In genomic region chr1:98556521-98557158, GRCh38 we compare ENCODE assay signal across 9 cellular contexts.
A peak's percentile ranks its signal among the peaks of the same experiment; 100 is the strongest.
DNase-seq lines count a peak whose midpoint lies in the region; ATAC-seq and TF ChIP-seq lines count a peak whose summit lies in the region.
"Had no signal": no experiment of that assay in that cellular context is flagged by ENCODE, and none has a peak within 500 bp of the region (broad histone marks: within the 10 kb centered on the region; RNA-seq: fewer than 3 reads in every experiment).

No MANE protein-coding gene starts in this region.

- H3K4me3 ChIP-seq in Jurkat, Clone E6-1 (ENCODE audit: low read length) = no peak overlapping the region
- no peak overlapping the region for H3K4me3 ChIP-seq in WERI-Rb-1 (ENCODE audit: low read depth, low read length)
- H3K4me3 ChIP-seq in right lobe of liver = no peak overlapping the region

- H3K27me3 Mint-ChIP-seq in stimulated activated naive B cell treated with anti-CD40 and anti-IgM and Interleukin-4, amounts not matched to agents 10 μg/mL and 1 μg/mL and 100 μg/mL, for 72 hours = no peaks in the 10 kb centered on the region
- H3K27me3 Mint-ChIP-seq: dendritic cell treated with granulocyte-macrophage colony-stimulating factor and Interleukin-4, amounts not matched to agents 40 ng/mL and 50 ng/mL, for 4 days had no signal

- no peaks in the 10 kb centered on the region for H3K4me1 Mint-ChIP-seq in stimulated activated naive B cell treated with anti-CD40 and anti-IgM and Interleukin-4, amounts not matched to agents 10 μg/mL and 1 μg/mL and 100 μg/mL, for 72 hours

- H3K36me3 ChIP-seq in WERI-Rb-1 (no peaks in the 10 kb centered on the region), right lobe of liver (no peaks in the 10 kb centered on the region)

- H3K9me3 ChIP-seq in WERI-Rb-1 (ENCODE audit: severe bottlenecking) = no peaks in the 10 kb centered on the region
- no peaks in the 10 kb centered on the region for H3K9me3 ChIP-seq in right lobe of liver

- H3K9me3 Mint-ChIP-seq in stimulated activated naive B cell treated with anti-CD40 and anti-IgM and Interleukin-4, amounts not matched to agents 10 μg/mL and 1 μg/mL and 100 μg/mL, for 72 hours = peaks cover 0 to 3% of the 10 kb centered on the region in 2 donors

- no peaks in the 10 kb centered on the region for H3K36me3 Mint-ChIP-seq in stimulated activated naive B cell treated with anti-CD40 and anti-IgM and Interleukin-4, amounts not matched to agents 10 μg/mL and 1 μg/mL and 100 μg/mL, for 72 hours

- intact Hi-C loops in right lobe of liver (cut with DNase I) = no loop called here

- H3K4me1 ChIP-seq in right lobe of liver = no peaks in the 10 kb centered on the region

- no peak overlapping the region for H3K27ac Mint-ChIP-seq in stimulated activated naive B cell treated with anti-CD40 and anti-IgM and Interleukin-4, amounts not matched to agents 10 μg/mL and 1 μg/mL and 100 μg/mL, for 72 hours
- H3K27ac Mint-ChIP-seq: dendritic cell treated with granulocyte-macrophage colony-stimulating factor and Interleukin-4, amounts not matched to agents 40 ng/mL and 50 ng/mL, for 4 days had no signal

- TF ChIP-seq CTCF in GM10248 (IDR thresholded peaks at IDR 0.05; ENCODE audit: control extremely low read depth, extremely low read depth, low read depth, missing control alignments) (peak; percentile 14), WERI-Rb-1 (IDR thresholded peaks at IDR 0.05; ENCODE audit: low read depth, low read length) (peak; percentile 31; the same call in 1 of the 2 replicates), right lobe of liver (IDR thresholded peaks at IDR 0.05) (peak in 3 of 4 donors; percentile 23 to 50 (median 37))

- CTCF ChIA-PET in GM10248 (lab: Yijun Ruan, JAX) = no interaction called here

- H3K27me3 ChIP-seq in WERI-Rb-1 (ENCODE audit: insufficient read depth, low read depth, severe bottlenecking) (no peaks in the 10 kb centered on the region), right lobe of liver (no peaks in the 10 kb centered on the region)

- no peak overlapping the region for H3K27ac ChIP-seq in WERI-Rb-1
- no peak overlapping the region for H3K27ac ChIP-seq in right lobe of liver

- H3K4me3 Mint-ChIP-seq in stimulated activated naive B cell treated with anti-CD40 and anti-IgM and Interleukin-4, amounts not matched to agents 10 μg/mL and 1 μg/mL and 100 μg/mL, for 72 hours = no peak overlapping the region
- H3K4me3 Mint-ChIP-seq: dendritic cell treated with granulocyte-macrophage colony-stimulating factor and Interleukin-4, amounts not matched to agents 40 ng/mL and 50 ng/mL, for 4 days had no signal

- 38% methylated on average over 2 of the region's 2 CpGs for WGBS in right lobe of liver (ENCODE audit: insufficient coverage, low coverage, low lambda C conversion rate, missing lambda C conversion rate)

- no peak for TF ChIP-seq POLR2A in right lobe of liver (IDR thresholded peaks at IDR 0.05)

- DNase-seq in GM10248 (ENCODE audit: extremely low spot score) (peak; percentile 12), WERI-Rb-1 (no peak), right lobe of liver (no peak)
- peak; percentile 36 for DNase-seq in Jurkat, Clone E6-1 (ENCODE audit: low read depth, low spot score)
- no peak for DNase-seq in activated CD4-positive, alpha-beta T cell treated with anti-CD3 and anti-CD28 coated beads for 4 hours
- DNase-seq in stimulated activated naive B cell treated with anti-CD40 and anti-IgM and Interleukin-4, amounts not matched to agents 10 μg/mL and 1 μg/mL and 100 μg/mL, for 72 hours = no peak
- no peak for DNase-seq in activated CD4-positive, alpha-beta T cell treated with anti-CD3 and anti-CD28 coated beads, Interleukin-2, amount 50 U/mL, for 48 hours

- peak in 1 of 4 donors; percentile 34 for ATAC-seq in right lobe of liver
- no peak for ATAC-seq in stimulated activated naive B cell treated with anti-CD40 and anti-IgM and Interleukin-4, amounts not matched to agents 10 μg/mL and 1 μg/mL and 100 μg/mL, for 72 hours (replicated peaks)
- no peak for ATAC-seq in HG03135 (IDR thresholded peaks at IDR 0.05; ENCODE audit: unreplicated experiment)

- POLR2A ChIA-PET in GM10248 (lab: Yijun Ruan, JAX) = no interaction called here

Comparison
In these comparisons a context has a peak if more than half of its experiments do, and no peak if none do; other contexts are left out.
1. DNase-seq: peak in GM10248 (single experiment) and Jurkat, Clone E6-1 (single experiment); none in WERI-Rb-1 (single experiment), right lobe of liver (0 of 3), activated CD4-positive, alpha-beta T cell treated with anti-CD3 and anti-CD28 coated beads for 4 hours (0 of 2), stimulated activated naive B cell treated with anti-CD40 and anti-IgM and Interleukin-4, amounts not matched to agents 10 μg/mL and 1 μg/mL and 100 μg/mL, for 72 hours (single experiment) and activated CD4-positive, alpha-beta T cell treated with anti-CD3 and anti-CD28 coated beads, Interleukin-2, amount 50 U/mL, for 48 hours (0 of 2).
2. Peak in every context shown above with its lines, with median percentiles within 50 percentile points of each other: CTCF ChIP-seq.